In the genomic region with DNA sequence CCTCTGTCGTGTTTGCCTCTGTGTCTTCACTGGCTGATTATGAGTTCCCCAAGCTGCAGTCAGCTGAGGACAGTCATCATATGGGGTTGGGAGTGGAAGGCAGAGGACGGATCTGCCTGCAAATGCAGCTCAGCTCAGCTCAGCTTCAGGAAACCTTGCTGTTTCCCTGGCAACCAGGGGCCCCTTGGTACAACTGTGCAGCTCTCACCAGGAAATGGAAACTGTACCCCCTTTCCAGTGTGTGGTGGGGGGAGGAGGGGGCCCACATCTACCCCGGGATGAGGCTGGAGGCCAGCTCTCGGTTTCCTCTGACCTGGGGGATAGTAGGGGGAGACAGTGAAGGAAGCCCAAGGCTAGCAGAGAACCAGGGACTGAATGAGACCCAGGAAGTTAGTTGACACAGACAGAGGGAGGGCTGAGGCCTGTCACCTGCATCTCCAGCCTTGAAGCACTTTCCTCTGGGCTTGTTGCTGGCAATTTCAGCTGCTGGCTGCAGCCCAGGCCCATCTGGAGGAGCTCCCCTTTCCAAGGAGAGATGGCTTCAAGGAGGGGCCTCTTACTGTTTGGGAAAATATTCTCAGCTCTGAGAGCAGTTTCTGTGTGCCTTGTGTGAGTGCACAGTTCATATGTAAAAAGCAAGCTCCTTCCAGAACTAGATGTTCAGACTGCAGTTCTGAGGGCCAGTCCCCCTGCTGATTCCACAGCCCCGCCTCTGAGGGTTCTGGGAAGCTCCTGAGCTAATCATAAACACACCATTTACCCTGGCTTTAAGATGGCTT, we compare ENCODE assay signal across 8 cellular contexts. TPM values are rescaled to one million over a fixed set of nuclear protein-coding genes. Genes with fewer than 3 reads are reported as not detected.
A peak's percentile ranks its signal among the peaks of the same experiment; 100 is the strongest.
DNase-seq lines count a peak whose midpoint lies in the region; ATAC-seq and TF ChIP-seq lines count a peak whose summit lies in the region.

No MANE protein-coding gene starts in this region.

- peaks cover 35% of the 10 kb centered on the region for H3K36me3 Mint-ChIP-seq in CD4-positive, CD25-positive, alpha-beta regulatory T cell
- peaks cover 5% of the 10 kb centered on the region for H3K36me3 Mint-ChIP-seq in WTC11
- peaks cover 0 to 40% (median 18%) of the 10 kb centered on the region in 3 donors for H3K36me3 Mint-ChIP-seq in naive thymus-derived CD8-positive, alpha-beta T cell

- no peaks in the 10 kb centered on the region for H3K9me3 Mint-ChIP-seq in CD4-positive, CD25-positive, alpha-beta regulatory T cell
- H3K9me3 Mint-ChIP-seq in WTC11, result no peaks in the 10 kb centered on the region
- no peaks in the 10 kb centered on the region for H3K9me3 Mint-ChIP-seq in naive thymus-derived CD8-positive, alpha-beta T cell

- POLR2A ChIA-PET in WTC11 (lab: Charles Lee), result no interaction called here
- POLR2A ChIA-PET in naive thymus-derived CD8-positive, alpha-beta T cell (lab: Charles Lee), result interaction anchor here (0.7 to 12.2 kb wide), 11 partner anchors 9 to 101 kb away, joined by 3 to 185 read pairs (median 4); partner anchors contain the start of gene CCDC69

- DNase-seq in CD4-positive, CD25-positive, alpha-beta regulatory T cell, result peak; percentile 64 to 83 (median 79)
- DNase-seq in WTC11 (ENCODE audit: low spot score) (no peak), coronary artery (ENCODE audit: low spot score) (no peak), substantia nigra (lab: John Stamatoyannopoulos, UW) (peak in 7 of 49 donors; percentile 9 to 44 (median 36)), NCI-H226 (no peak)
- DNase-seq in naive thymus-derived CD8-positive, alpha-beta T cell, result peak; percentile 61 to 92 (median 82)

- H3K27ac Mint-ChIP-seq in CD4-positive, CD25-positive, alpha-beta regulatory T cell, result peak overlapping the region; percentile 97 to 99 (median 99)
- H3K27ac Mint-ChIP-seq in WTC11, result 0 out of 2 replicates have a peak overlapping the region, but pooled peaks have one; percentile 4
- H3K27ac Mint-ChIP-seq in naive thymus-derived CD8-positive, alpha-beta T cell, result peak overlapping the region; percentile 94 to 100 (median 98)

- H3K4me3 Mint-ChIP-seq in CD4-positive, CD25-positive, alpha-beta regulatory T cell, result peak overlapping the region; percentile 66 to 100 (median 80)
- H3K4me3 Mint-ChIP-seq in WTC11, result no peak overlapping the region
- peak overlapping the region; percentile 71 to 95 (median 82) for H3K4me3 Mint-ChIP-seq in naive thymus-derived CD8-positive, alpha-beta T cell

- H3K27me3 ChIP-seq in CD4-positive, CD25-positive, alpha-beta regulatory T cell (ENCODE audit: control insufficient read depth, insufficient read depth, low read length), result no peaks in the 10 kb centered on the region

- no peak for TF ChIP-seq CTCF in WTC11 (IDR thresholded peaks at IDR 0.05)
- TF ChIP-seq CTCF in coronary artery (IDR thresholded peaks at IDR 0.05), result no peak

- H3K9me3 ChIP-seq in CD4-positive, CD25-positive, alpha-beta regulatory T cell (ENCODE audit: control insufficient read depth in 2 of 2, low read length in 2 of 2), result no peaks in the 10 kb centered on the region

- H3K4me1 Mint-ChIP-seq in CD4-positive, CD25-positive, alpha-beta regulatory T cell, result peaks cover 48 to 100% (median 87%) of the 10 kb centered on the region in 4 donors
- peaks cover 21% of the 10 kb centered on the region for H3K4me1 Mint-ChIP-seq in WTC11
- H3K4me1 Mint-ChIP-seq in naive thymus-derived CD8-positive, alpha-beta T cell, result peaks cover 53 to 100% (median 97%) of the 10 kb centered on the region in 4 donors

- no peaks in the 10 kb centered on the region for H3K27me3 Mint-ChIP-seq in CD4-positive, CD25-positive, alpha-beta regulatory T cell
- no peaks in the 10 kb centered on the region for H3K27me3 Mint-ChIP-seq in WTC11 (ENCODE audit: low read depth)
- H3K27me3 Mint-ChIP-seq in naive thymus-derived CD8-positive, alpha-beta T cell, result no peaks in the 10 kb centered on the region

- peaks cover 100% of the 10 kb centered on the region for H3K4me1 ChIP-seq in CD4-positive, CD25-positive, alpha-beta regulatory T cell (ENCODE audit: control insufficient read depth, insufficient read depth, low read length, poor library complexity, severe bottlenecking)

- H3K27ac ChIP-seq in CD4-positive, CD25-positive, alpha-beta regulatory T cell (ENCODE audit: insufficient read depth, low read length, poor library complexity, severe bottlenecking), result peak overlapping the region; percentile 87
- H3K27ac ChIP-seq in coronary artery, result peak overlapping the region; percentile 57 to 61
- H3K27ac ChIP-seq in substantia nigra (ENCODE audit: low read depth, low read length, poor library complexity, severe bottlenecking), result peak overlapping the region; percentile 6

- ATAC-seq in CD4-positive, CD25-positive, alpha-beta regulatory T cell (ENCODE audit: low read depth in 2 of 2), result peak; percentile 84 to 87
- peak; percentile 56 for ATAC-seq in GM19324 (IDR thresholded peaks at IDR 0.05; ENCODE audit: low FRiP score, unreplicated experiment)
- peak; percentile 38 for ATAC-seq in HG03469 (IDR thresholded peaks at IDR 0.05; ENCODE audit: unreplicated experiment)
- peak; percentile 27 for ATAC-seq in WTC11
- ATAC-seq in naive thymus-derived CD8-positive, alpha-beta T cell, result peak; percentile 79 to 93

- H3K36me3 ChIP-seq in CD4-positive, CD25-positive, alpha-beta regulatory T cell (ENCODE audit: control insufficient read depth, insufficient read depth, low read length), result peaks cover 21% of the 10 kb centered on the region

- peak overlapping the region; percentile 92 for H3K4me3 ChIP-seq in CD4-positive, CD25-positive, alpha-beta regulatory T cell (ENCODE audit: low read depth, low read length)
- peak overlapping the region; percentile 29 for H3K4me3 ChIP-seq in coronary artery

- CTCF ChIA-PET in WTC11 (lab: Charles Lee), result interaction anchor here (0.5 to 3.0 kb wide), 8 partner anchors 9 to 932 kb away, joined by 3 to 20 read pairs (median 6); no protein-coding TSS in a partner anchor

TF ChIP-seq in WTC11, 78 proteins besides CTCF, POLR2A, EP300 and RAD21:
- no peak for TF ChIP-seq TEAD1 (CRISPR knock-in tag; IDR thresholded peaks at IDR 0.05)
- TF ChIP-seq ZNF219 (CRISPR knock-in tag; IDR thresholded peaks at IDR 0.05; ENCODE audit: borderline replicate concordance), result no peak
- TF ChIP-seq, protein P1, sequence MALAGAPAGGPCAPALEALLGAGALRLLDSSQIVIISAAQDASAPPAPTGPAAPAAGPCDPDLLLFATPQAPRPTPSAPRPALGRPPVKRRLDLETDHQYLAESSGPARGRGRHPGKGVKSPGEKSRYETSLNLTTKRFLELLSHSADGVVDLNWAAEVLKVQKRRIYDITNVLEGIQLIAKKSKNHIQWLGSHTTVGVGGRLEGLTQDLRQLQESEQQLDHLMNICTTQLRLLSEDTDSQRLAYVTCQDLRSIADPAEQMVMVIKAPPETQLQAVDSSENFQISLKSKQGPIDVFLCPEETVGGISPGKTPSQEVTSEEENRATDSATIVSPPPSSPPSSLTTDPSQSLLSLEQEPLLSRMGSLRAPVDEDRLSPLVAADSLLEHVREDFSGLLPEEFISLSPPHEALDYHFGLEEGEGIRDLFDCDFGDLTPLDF (CRISPR knock-in tag; IDR thresholded peaks at IDR 0.05), result no peak
- TF ChIP-seq, protein P2, sequence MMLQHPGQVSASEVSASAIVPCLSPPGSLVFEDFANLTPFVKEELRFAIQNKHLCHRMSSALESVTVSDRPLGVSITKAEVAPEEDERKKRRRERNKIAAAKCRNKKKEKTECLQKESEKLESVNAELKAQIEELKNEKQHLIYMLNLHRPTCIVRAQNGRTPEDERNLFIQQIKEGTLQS (CRISPR knock-in tag; conservative IDR thresholded peaks at IDR 0.05), result no peak
- no peak for TF ChIP-seq TEAD4 (CRISPR knock-in tag; IDR thresholded peaks at IDR 0.05)
- no peak for TF ChIP-seq ELF4 (CRISPR knock-in tag; IDR thresholded peaks at IDR 0.05; ENCODE audit: low read depth)
- TF ChIP-seq RELA (CRISPR knock-in tag; IDR thresholded peaks at IDR 0.05; ENCODE audit: borderline replicate concordance), result no peak
- TF ChIP-seq EMX1 (CRISPR knock-in tag; IDR thresholded peaks at IDR 0.05), result no peak
- TF ChIP-seq NFE2L1 (CRISPR knock-in tag; IDR thresholded peaks at IDR 0.05), result no peak
- TF ChIP-seq IRF2 (CRISPR knock-in tag; IDR thresholded peaks at IDR 0.05; ENCODE audit: borderline replicate concordance, low read depth), result no peak

RNA-seq across cellular contexts. Expression of gene ANXA6, which starts 6.9 kb away (rescaled TPM):
- total RNA-seq in CD4-positive, CD25-positive, alpha-beta regulatory T cell, result 364 TPM
- polyA plus RNA-seq in CD4-positive, CD25-positive, alpha-beta regulatory T cell, result 100 to 1,000 TPM; 171 to 329 (median 244) TPM
- total RNA-seq in WTC11 (2021), result 92.8 to 95.4 TPM (median 92.9 TPM) in 3 replicates
- 100 to 1,000 TPM; 334 to 359 TPM for total RNA-seq in naive thymus-derived CD8-positive, alpha-beta T cell
- 100 to 1,000 TPM; 242 to 318 (median 254) TPM for polyA plus RNA-seq in naive thymus-derived CD8-positive, alpha-beta T cell

Comparison
In these comparisons a context has a peak if more than half of its experiments do, and no peak if none do; other contexts are left out.
1. ATAC-seq: peak in every context shown above with its lines; median percentile 86 in naive thymus-derived CD8-positive, alpha-beta T cell; 86 in CD4-positive, CD25-positive, alpha-beta regulatory T cell; 56 in GM19324; 38 in HG03469; 27 in WTC11.
2. DNase-seq: peak in CD4-positive, CD25-positive, alpha-beta regulatory T cell (3 of 3) and naive thymus-derived CD8-positive, alpha-beta T cell (10 of 10); none in WTC11 (single experiment), coronary artery (single experiment) and NCI-H226 (single experiment).
3. H3K27ac ChIP-seq: peak in every context shown above with its lines; median percentile 87 in CD4-positive, CD25-positive, alpha-beta regulatory T cell; 59 in coronary artery; 6 in substantia nigra.
4. H3K27ac Mint-ChIP-seq: peak in every context shown above with its lines; median percentile 99 in CD4-positive, CD25-positive, alpha-beta regulatory T cell; 98 in naive thymus-derived CD8-positive, alpha-beta T cell; 4 in WTC11.